In genomic region chr5:36844305-36844704, GRCh38 we compare ENCODE assay signal across 27 cellular contexts.
"Had no signal": no experiment of that assay in that cellular context is flagged by ENCODE, and none has a peak within 500 bp of the region (broad histone marks: within the 10 kb centered on the region; RNA-seq: fewer than 3 reads in every experiment).

No MANE protein-coding gene starts in this region.

- DNase-seq: colonic mucosa; dermis blood vessel endothelial cell; effector memory CD4-positive, alpha-beta T cell; foreskin keratinocyte; heart left ventricle; left cardiac atrium; left lung; mesenchymal stem cell; mucosa of descending colon; naive B cell; right cardiac atrium; sigmoid colon; stimulated activated CD4-positive, alpha-beta T cell treated with anti-CD3 and anti-CD28 coated beads, Interleukin-2, amount 100 ng/mL, for 24 hours; stimulated activated CD4-positive, alpha-beta T cell treated with anti-CD3 and anti-CD28 coated beads, Interleukin-4, amount 100 ng/mL, for 24 hours; stimulated activated naive CD4-positive, alpha-beta T cell treated with Interleukin-2 at 50 U/mL for 16 hours; transverse colon; upper lobe of right lung; uterus had no signal

- H3K36me3 ChIP-seq: colonic mucosa, esophagus muscularis mucosa, gastroesophageal sphincter, heart left ventricle, left lung, neural progenitor cell, prostate gland, sigmoid colon, transverse colon, upper lobe of right lung, uterus had no signal

- H3K36me3 Mint-ChIP-seq: naive B cell; neural progenitor cell; stimulated activated effector memory CD8-positive, alpha-beta T cell treated with anti-CD3 and anti-CD28 coated beads, Interleukin-12 subunit alpha, Interleukin-12 subunit beta, amount 100 ng/mL, for 72 hours had no signal

- ATAC-seq: foreskin keratinocyte; gastroesophageal sphincter; heart left ventricle; left cardiac atrium; left lung; mucosa of descending colon; right cardiac atrium; stimulated activated effector memory CD8-positive, alpha-beta T cell treated with anti-CD3 and anti-CD28 coated beads, Interleukin-12 subunit alpha, Interleukin-12 subunit beta, amount 100 ng/mL, for 72 hours; upper lobe of right lung had no signal

- H3K27ac Mint-ChIP-seq: mesothelial cell of epicardium; nephron; neural progenitor cell; stimulated activated effector memory CD8-positive, alpha-beta T cell treated with anti-CD3 and anti-CD28 coated beads, Interleukin-12 subunit alpha, Interleukin-12 subunit beta, amount 100 ng/mL, for 72 hours had no signal

- H3K27me3 ChIP-seq: colonic mucosa, esophagus muscularis mucosa, gastroesophageal sphincter, heart left ventricle, hepatocyte, left lung, neural progenitor cell, sigmoid colon, transverse colon, uterus had no signal

- H3K4me3 Mint-ChIP-seq: mesothelial cell of epicardium; naive B cell; nephron; neural progenitor cell; stimulated activated effector memory CD8-positive, alpha-beta T cell treated with anti-CD3 and anti-CD28 coated beads, Interleukin-12 subunit alpha, Interleukin-12 subunit beta, amount 100 ng/mL, for 72 hours had no signal

- H3K4me1 Mint-ChIP-seq: mesothelial cell of epicardium; nephron; neural progenitor cell; stimulated activated effector memory CD8-positive, alpha-beta T cell treated with anti-CD3 and anti-CD28 coated beads, Interleukin-12 subunit alpha, Interleukin-12 subunit beta, amount 100 ng/mL, for 72 hours had no signal

- H3K4me2 ChIP-seq: hepatocyte, neural progenitor cell had no signal

- H3K4me3 ChIP-seq: colonic mucosa, esophagus muscularis mucosa, gastroesophageal sphincter, heart left ventricle, hepatocyte, left lung, mucosa of descending colon, neural progenitor cell, prostate gland, sigmoid colon, transverse colon, upper lobe of right lung, uterus had no signal

- H3K79me2 ChIP-seq: hepatocyte, parathyroid adenoma had no signal

- H2AFZ ChIP-seq: hepatocyte, parathyroid adenoma had no signal

- H3K4me1 ChIP-seq: colonic mucosa, foreskin keratinocyte, left lung, neural progenitor cell, parathyroid adenoma, prostate gland, sigmoid colon, transverse colon, upper lobe of right lung, uterus had no signal

- H3K9me3 ChIP-seq: colonic mucosa, esophagus muscularis mucosa, left lung, mucosa of descending colon, prostate gland, sigmoid colon, upper lobe of right lung, uterus had no signal

- H3K27ac ChIP-seq: colonic mucosa, esophagus muscularis mucosa, foreskin keratinocyte, gastroesophageal sphincter, heart left ventricle, hepatocyte, left lung, neural progenitor cell, parathyroid adenoma, prostate gland, sigmoid colon, transverse colon, upper lobe of right lung, uterus had no signal
